Comparison of ENCODE assay signal across 25 cellular contexts in the genomic region with DNA sequence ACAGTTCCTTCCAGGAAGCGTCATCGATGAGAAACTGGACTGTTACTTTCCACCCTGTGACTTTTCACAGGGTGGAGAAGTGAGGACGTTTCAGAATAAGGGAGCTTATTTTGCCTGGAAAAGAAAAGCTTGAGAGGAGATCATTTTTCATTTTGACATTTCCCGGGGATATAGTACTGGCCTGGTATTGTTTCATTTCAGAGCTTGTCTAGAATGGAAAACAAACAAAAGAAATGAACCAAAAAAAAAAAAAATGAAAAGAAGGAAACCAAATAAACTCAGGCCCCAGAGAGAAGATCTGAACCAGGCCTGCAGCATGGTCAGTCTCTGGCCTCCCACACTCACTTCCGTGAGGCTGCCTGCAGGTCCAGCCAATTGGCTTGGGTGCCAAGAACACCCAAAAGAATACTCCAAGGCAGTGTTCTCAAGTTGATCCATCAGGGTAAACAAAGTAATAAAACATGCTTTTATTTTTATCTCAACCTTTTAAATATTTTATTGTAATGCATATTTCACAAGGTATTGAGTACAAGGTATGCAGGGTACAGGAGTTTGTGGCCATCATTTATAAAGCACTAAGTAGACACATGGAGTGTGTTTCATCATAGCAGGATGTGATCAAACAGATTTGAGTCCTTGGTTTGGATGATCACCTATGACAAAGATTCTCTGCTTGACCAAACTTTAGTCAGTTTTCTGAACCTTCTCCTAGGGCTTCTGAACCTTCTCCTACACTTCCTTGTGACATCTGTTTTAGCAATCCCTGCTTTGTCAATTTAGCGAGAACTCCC.
A peak's percentile ranks its signal among the peaks of the same experiment; 100 is the strongest.
DNase-seq lines count a peak whose midpoint lies in the region; ATAC-seq and TF ChIP-seq lines count a peak whose summit lies in the region.
"Had no signal": no experiment of that assay in that cellular context is flagged by ENCODE, and none has a peak within 500 bp of the region (broad histone marks: within the 10 kb centered on the region; RNA-seq: fewer than 3 reads in every experiment).

No MANE protein-coding gene starts in this region.

- BruUV-seq in mammary epithelial cell (replicated peaks; lab: Mats Ljungman, UMichigan), result no TSS peak

- H3K4me3 Mint-ChIP-seq in neural progenitor cell, result no peak overlapping the region
- H3K4me3 Mint-ChIP-seq: CD8-positive, alpha-beta memory T cell had no signal

- H3K36me3 ChIP-seq in esophagus muscularis mucosa (no peaks in the 10 kb centered on the region), neural progenitor cell (no peaks in the 10 kb centered on the region), uterus (no peaks in the 10 kb centered on the region), mammary epithelial cell (ENCODE audit: insufficient read depth, low read length) (no peaks in the 10 kb centered on the region)
- H3K36me3 ChIP-seq: SJSA1 had no signal

- H2AFZ ChIP-seq in neural progenitor cell (replicated peaks), result peak overlapping the region; percentile 63
- no peak overlapping the region for H2AFZ ChIP-seq in mammary epithelial cell (ENCODE audit: low read depth, low read length)

- CTCF ChIA-PET in mammary epithelial cell (lab: Charles Lee; ENCODE audit: low non-redundant PET), result no interaction called here

- no peaks in the 10 kb centered on the region for H4K20me1 ChIP-seq in neural progenitor cell (ENCODE audit: low read depth)
- H4K20me1 ChIP-seq in mammary epithelial cell (ENCODE audit: insufficient read depth, low read length), result no peaks in the 10 kb centered on the region

- H3K36me3 Mint-ChIP-seq in neural progenitor cell, result no peaks in the 10 kb centered on the region
- H3K36me3 Mint-ChIP-seq: CD8-positive, alpha-beta memory T cell had no signal

- in situ Hi-C loops in mammary epithelial cell (cut with MboI; ENCODE audit: low sequenced_read_pairs in 2 of 2), result no loop called here

- intact Hi-C loops in right cardiac atrium (cut with DNase I) (loop anchor here in 2 of 4 donors (10.0 kb wide), 1 partner anchor 749 kb away; no protein-coding TSS in a partner anchor), left ventricle myocardium superior (cut with micrococcal nuclease) (no loop called here), esophagus muscularis mucosa (cut with DNase I) (no loop called here), uterus (cut with DNase I; ENCODE audit: low total_unique reads) (no loop called here), mammary epithelial cell (cut with micrococcal nuclease) (loop anchor here (2.0 kb wide), 1 partner anchor 277 kb away; no protein-coding TSS in a partner anchor)

- no peaks in the 10 kb centered on the region for H3K27me3 Mint-ChIP-seq in neural progenitor cell (ENCODE audit: insufficient read depth, low read depth)
- H3K27me3 Mint-ChIP-seq: CD8-positive, alpha-beta memory T cell had no signal

- H3F3A ChIP-seq in neural progenitor cell (ENCODE audit: low read depth), result no peaks in the 10 kb centered on the region

- H3K4me1 Mint-ChIP-seq in neural progenitor cell, result peaks cover 10% of the 10 kb centered on the region
- H3K4me1 Mint-ChIP-seq: CD8-positive, alpha-beta memory T cell had no signal

- H3K4me2 ChIP-seq in neural progenitor cell, result no peak overlapping the region
- H3K4me2 ChIP-seq in mammary epithelial cell (ENCODE audit: insufficient read depth, low read depth, low read length), result no peak overlapping the region

- WGBS in right cardiac atrium, result 52% methylated on average over 6 of the region's 6 CpGs
- 42% methylated on average over 6 of the region's 6 CpGs for WGBS in esophagus muscularis mucosa
- 51% methylated on average over 6 of the region's 6 CpGs for WGBS in mammary epithelial cell (ENCODE audit: low coverage, missing lambda C conversion rate)

- no peak overlapping the region for H3K27ac Mint-ChIP-seq in neural progenitor cell

- TF ChIP-seq POLR2A in esophagus muscularis mucosa (IDR thresholded peaks at IDR 0.05; ENCODE audit: low read depth), result no peak
- TF ChIP-seq POLR2A in uterus (IDR thresholded peaks at IDR 0.05), result no peak

- TF ChIP-seq CTCF in esophagus muscularis mucosa (IDR thresholded peaks at IDR 0.05) (no peak), neural progenitor cell (IDR thresholded peaks at IDR 0.05) (no peak), uterus (IDR thresholded peaks at IDR 0.05) (no peak), mammary epithelial cell (conservative IDR thresholded peaks at IDR 0.05 in 1 of 2, IDR thresholded peaks at IDR 0.05 in 1 of 2; ENCODE audit: extremely low read depth in 1 of 2, insufficient read depth in 1 of 2, low read depth in 1 of 2, low read length in 2 of 2) (no peak)

- H3K4me3 ChIP-seq in right cardiac atrium (ENCODE audit: low read length) (no peak overlapping the region), esophagus muscularis mucosa (no peak overlapping the region), neural progenitor cell (no peak overlapping the region), uterus (no peak overlapping the region), mammary epithelial cell (replicated peaks in 1 of 3; ENCODE audit: insufficient read depth in 1 of 3, low read depth in 2 of 3, low read length in 3 of 3) (no peak overlapping the region)
- H3K4me3 ChIP-seq: K562, SJSA1 had no signal

- peak; percentile 41 to 80 for ATAC-seq in right cardiac atrium
- ATAC-seq in left ventricle myocardium superior, result no peak
- ATAC-seq in HG03439 (IDR thresholded peaks at IDR 0.05; ENCODE audit: unreplicated experiment), result no peak
- ATAC-seq: HepG2, K562, Panc1 had no signal

- H3K4me1 ChIP-seq in right cardiac atrium (ENCODE audit: control insufficient read depth, insufficient read depth, low read length) (no peaks in the 10 kb centered on the region), esophagus muscularis mucosa (no peaks in the 10 kb centered on the region), neural progenitor cell (peaks cover 5% of the 10 kb centered on the region), uterus (peaks cover 7 to 10% of the 10 kb centered on the region in 2 donors), mammary epithelial cell (ENCODE audit: insufficient read depth, low read length) (no peaks in the 10 kb centered on the region)

- no peak for TF ChIP-seq EP300 in esophagus muscularis mucosa (IDR thresholded peaks at IDR 0.05)

- H3K27ac ChIP-seq in right cardiac atrium (ENCODE audit: low read length) (no peak overlapping the region), esophagus muscularis mucosa (replicated peaks in 1 of 4) (no peak overlapping the region), neural progenitor cell (no peak overlapping the region), uterus (peak overlapping the region; percentile 64 to 74), mammary epithelial cell (ENCODE audit: insufficient read depth, low read depth, low read length) (no peak overlapping the region)
- H3K27ac ChIP-seq: HL-60, SJSA1 had no signal

- peaks cover 11% of the 10 kb centered on the region for H3K9me3 Mint-ChIP-seq in neural progenitor cell
- H3K9me3 Mint-ChIP-seq: CD8-positive, alpha-beta memory T cell had no signal

- peak in 1 of 3 donors; percentile 62 for DNase-seq in right cardiac atrium
- DNase-seq in left ventricle myocardium superior, result no peak
- peak; percentile 55 for DNase-seq in esophagus muscularis mucosa (ENCODE audit: extremely low spot score)
- no peak for DNase-seq in neural progenitor cell (ENCODE audit: low spot score)
- DNase-seq in uterus, result peak; percentile 45 to 83
- DNase-seq in mammary epithelial cell, result no peak
- no peak for DNase-seq in stimulated activated CD4-positive, alpha-beta T cell treated with anti-CD3 and anti-CD28 coated beads, Interleukin-2, amount 100 ng/mL, for 48 hours
- DNase-seq: AML-193; C1 segment of cervical spinal cord; Calu3; CD8-positive, alpha-beta memory T cell; DMS153; NCI-H1092; NCI-H1436 treated with DMSO at 0.1 percent for 48 hours; NCI-H1930; NCI-H226; NCI-H510A treated with DMSO at 0.1 percent for 48 hours; NCI-H774; NK-92 treated with Interleukin-12 subunit alpha and Interleukin-12 subunit beta, amount 100 ng/mL, for 24 hours had no signal

- dilution Hi-C loops in mammary epithelial cell (cut with HindIII; ENCODE audit: low sequenced_read_pairs), result no loop called here

- H3K27me3 ChIP-seq in right cardiac atrium (ENCODE audit: control insufficient read depth, insufficient read depth) (no peaks in the 10 kb centered on the region), esophagus muscularis mucosa (no peaks in the 10 kb centered on the region), neural progenitor cell (no peaks in the 10 kb centered on the region), uterus (no peaks in the 10 kb centered on the region), mammary epithelial cell (ENCODE audit: insufficient read depth, low read length) (no peaks in the 10 kb centered on the region)
- H3K27me3 ChIP-seq: SJSA1 had no signal

- no peaks in the 10 kb centered on the region for H3K9me3 ChIP-seq in right cardiac atrium (ENCODE audit: control insufficient read depth, low read length)
- H3K9me3 ChIP-seq in esophagus muscularis mucosa, result no peaks in the 10 kb centered on the region
- no peaks in the 10 kb centered on the region for H3K9me3 ChIP-seq in neural progenitor cell (ENCODE audit: low read depth)
- H3K9me3 ChIP-seq in uterus, result no peaks in the 10 kb centered on the region
- H3K9me3 ChIP-seq in mammary epithelial cell (replicated peaks; ENCODE audit: insufficient read depth, low read length), result no peaks in the 10 kb centered on the region

- H3K9ac ChIP-seq in neural progenitor cell, result no peak overlapping the region
- H3K9ac ChIP-seq in mammary epithelial cell (ENCODE audit: insufficient read depth, low read length), result no peak overlapping the region

- no peaks in the 10 kb centered on the region for H3K79me2 ChIP-seq in neural progenitor cell (ENCODE audit: low read depth)
- no peaks in the 10 kb centered on the region for H3K79me2 ChIP-seq in mammary epithelial cell (ENCODE audit: insufficient read depth, low read length)

Comparison
In these comparisons a context has a peak if more than half of its experiments do, and no peak if none do; other contexts are left out.
1. ATAC-seq: peak in right cardiac atrium (2 of 2); none in left ventricle myocardium superior (single experiment) and HG03439 (single experiment).
2. DNase-seq: peak in esophagus muscularis mucosa (single experiment) and uterus (2 of 2); none in left ventricle myocardium superior (single experiment), neural progenitor cell (single experiment), mammary epithelial cell (single experiment) and stimulated activated CD4-positive, alpha-beta T cell treated with anti-CD3 and anti-CD28 coated beads, Interleukin-2, amount 100 ng/mL, for 48 hours (0 of 2).
3. H3K27ac ChIP-seq: peak in uterus (2 of 2); none in right cardiac atrium (single experiment), esophagus muscularis mucosa (0 of 4), neural progenitor cell (single experiment) and mammary epithelial cell (single experiment).